1 cellular context compared by ENCODE assay signal in the genomic region with DNA sequence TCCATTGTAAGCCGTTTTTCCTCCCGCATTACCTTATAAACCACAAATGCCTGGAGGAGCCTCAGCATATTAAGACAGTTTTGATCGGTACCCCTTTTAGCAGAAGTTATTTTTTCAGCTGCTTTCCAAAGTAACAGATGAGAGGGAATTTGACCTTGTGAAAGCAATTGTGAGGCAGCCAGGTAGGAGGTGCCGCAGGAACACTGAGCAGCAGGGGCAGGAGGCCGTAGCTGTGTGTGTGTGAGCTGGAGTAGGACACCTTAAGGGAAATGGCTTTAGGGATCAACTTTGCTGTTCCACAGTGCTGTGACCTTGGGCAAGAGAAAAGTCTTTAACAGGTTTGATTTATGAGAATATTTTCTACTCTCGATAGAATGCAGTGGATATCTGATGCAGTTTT.
TF ChIP-seq lines count a peak whose summit lies in the region.

No MANE protein-coding gene starts in this region.

TF ChIP-seq in H1, 55 proteins besides CTCF, POLR2A, EP300 and RAD21:
- TF ChIP-seq TEAD4 (IDR thresholded peaks at IDR 0.05; ENCODE audit: low read depth, low read length) (no peak), ASH2L (IDR thresholded peaks at IDR 0.05; ENCODE audit: low read length) (no peak), BACH1 (IDR thresholded peaks at IDR 0.05; ENCODE audit: low read length) (no peak), RFX5 (IDR thresholded peaks at IDR 0.05; ENCODE audit: borderline replicate concordance, low read depth, low read length) (no peak), CBX8 (IDR thresholded peaks at IDR 0.05; ENCODE audit: borderline replicate concordance, low read depth, low read length) (no peak), CHD2 (IDR thresholded peaks at IDR 0.05; ENCODE audit: low read length) (no peak), SIX5 (IDR thresholded peaks at IDR 0.05; ENCODE audit: low read depth, low read length) (no peak), CHD1 (IDR thresholded peaks at IDR 0.05; ENCODE audit: low read depth, low read length) (no peak), JUND (IDR thresholded peaks at IDR 0.05; ENCODE audit: low read length) (no peak), MAFK (IDR thresholded peaks at IDR 0.05; ENCODE audit: low read depth, low read length) (no peak), BCL11A (IDR thresholded peaks at IDR 0.05; ENCODE audit: low read depth in 2 of 2, low read length in 2 of 2) (no peak), SUZ12 (IDR thresholded peaks at IDR 0.05; ENCODE audit: low read length) (no peak), RXRA (IDR thresholded peaks at IDR 0.05; ENCODE audit: insufficient read depth, low read depth, low read length) (no peak), CEBPB (IDR thresholded peaks at IDR 0.05; ENCODE audit: low read depth, low read length) (no peak)
- TF ChIP-seq, protein P1, sequence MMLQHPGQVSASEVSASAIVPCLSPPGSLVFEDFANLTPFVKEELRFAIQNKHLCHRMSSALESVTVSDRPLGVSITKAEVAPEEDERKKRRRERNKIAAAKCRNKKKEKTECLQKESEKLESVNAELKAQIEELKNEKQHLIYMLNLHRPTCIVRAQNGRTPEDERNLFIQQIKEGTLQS (IDR thresholded peaks at IDR 0.05; ENCODE audit: insufficient read depth, low read depth, low read length), result no peak
- TF ChIP-seq, protein P2, sequence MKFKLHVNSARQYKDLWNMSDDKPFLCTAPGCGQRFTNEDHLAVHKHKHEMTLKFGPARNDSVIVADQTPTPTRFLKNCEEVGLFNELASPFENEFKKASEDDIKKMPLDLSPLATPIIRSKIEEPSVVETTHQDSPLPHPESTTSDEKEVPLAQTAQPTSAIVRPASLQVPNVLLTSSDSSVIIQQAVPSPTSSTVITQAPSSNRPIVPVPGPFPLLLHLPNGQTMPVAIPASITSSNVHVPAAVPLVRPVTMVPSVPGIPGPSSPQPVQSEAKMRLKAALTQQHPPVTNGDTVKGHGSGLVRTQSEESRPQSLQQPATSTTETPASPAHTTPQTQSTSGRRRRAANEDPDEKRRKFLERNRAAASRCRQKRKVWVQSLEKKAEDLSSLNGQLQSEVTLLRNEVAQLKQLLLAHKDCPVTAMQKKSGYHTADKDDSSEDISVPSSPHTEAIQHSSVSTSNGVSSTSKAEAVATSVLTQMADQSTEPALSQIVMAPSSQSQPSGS (IDR thresholded peaks at IDR 0.05; ENCODE audit: low read length), result no peak
